ENCODE assay signal across 17 cellular contexts in genomic region chr5:103441523-103441922, GRCh38.
DNase-seq lines count a peak whose midpoint lies in the region; ATAC-seq, FAIRE-seq and TF ChIP-seq lines count a peak whose summit lies in the region.
"Had no signal": no experiment of that assay in that cellular context is flagged by ENCODE, and none has a peak within 500 bp of the region (broad histone marks: within the 10 kb centered on the region; RNA-seq: fewer than 3 reads in every experiment).

No MANE protein-coding gene starts in this region.

- H4K20me1 ChIP-seq in smooth muscle cell (ENCODE audit: low read depth): no peaks in the 10 kb centered on the region
- H4K20me1 ChIP-seq: BLaER1 had no signal

- H2AFZ ChIP-seq in smooth muscle cell (ENCODE audit: low read depth): no peak overlapping the region

- DNase-seq in left ventricle myocardium superior: no peak
- no peak for DNase-seq in cardiac septum (ENCODE audit: low spot score)
- peak; percentile 9 to 22 for DNase-seq in Kasumi-1 (lab: John Stamatoyannopoulos, UW)
- peak; percentile 7 for DNase-seq in bronchial epithelial cell (ENCODE audit: low read depth)
- DNase-seq in smooth muscle cell (lab: John Stamatoyannopoulos, UW; ENCODE audit: unreplicated experiment): no peak
- no peak for DNase-seq in NCI-H187 (lab: John Stamatoyannopoulos, UW)
- DNase-seq in central memory CD4-positive, alpha-beta T cell: no peak
- DNase-seq: activated CD8-positive, alpha-beta memory T cell treated with anti-CD3 and anti-CD28 coated beads, Interleukin-2, amount 50 U/mL, for 4 hours; activated naive CD8-positive, alpha-beta T cell treated with anti-CD3 and anti-CD28 coated beads for 36 hours; immature natural killer cell; stimulated activated CD4-positive, alpha-beta T cell treated with anti-CD3 and anti-CD28 coated beads, Interleukin-2, amount 100 ng/mL, for 48 hours; stimulated activated naive CD4-positive, alpha-beta T cell had no signal

- H3F3A ChIP-seq in smooth muscle cell (ENCODE audit: low read depth): no peaks in the 10 kb centered on the region

- no peaks in the 10 kb centered on the region for H3K79me2 ChIP-seq in smooth muscle cell (ENCODE audit: low read depth)

- H3K36me3 ChIP-seq in bronchial epithelial cell (ENCODE audit: control insufficient read depth, insufficient read depth, low read length) (no peaks in the 10 kb centered on the region), smooth muscle cell (ENCODE audit: low read depth) (no peaks in the 10 kb centered on the region)

- H3K4me3 ChIP-seq in bronchial epithelial cell (ENCODE audit: low read depth, low read length) (no peak overlapping the region), smooth muscle cell (no peak overlapping the region)
- H3K4me3 ChIP-seq: BLaER1, coronary artery, SK-N-MC had no signal

- H3K27ac ChIP-seq in smooth muscle cell (ENCODE audit: low read depth): no peak overlapping the region
- H3K27ac ChIP-seq: BLaER1, coronary artery, SK-N-MC, VCaP had no signal

- peak; percentile 26 for TF ChIP-seq CTCF in bronchial epithelial cell (IDR thresholded peaks at IDR 0.05; ENCODE audit: insufficient read depth, low read length, severe bottlenecking)
- peak; percentile 20 for TF ChIP-seq CTCF in smooth muscle cell (IDR thresholded peaks at IDR 0.05; ENCODE audit: borderline replicate concordance, insufficient read depth, poor library complexity, severe bottlenecking)

- H3K4me1 ChIP-seq in smooth muscle cell (ENCODE audit: low read depth): peaks cover 13% of the 10 kb centered on the region
- H3K4me1 ChIP-seq: BLaER1 had no signal

- H3K9ac ChIP-seq in smooth muscle cell (ENCODE audit: low read depth): no peak overlapping the region
- H3K9ac ChIP-seq: BLaER1 had no signal

- H3K4me2 ChIP-seq in smooth muscle cell: no peak overlapping the region
- H3K4me2 ChIP-seq: BLaER1 had no signal

- intact Hi-C loops in left ventricle myocardium superior (cut with micrococcal nuclease) (no loop called here), cardiac septum (cut with DNase I) (no loop called here)

- peaks cover 7% of the 10 kb centered on the region for H3K9me3 ChIP-seq in smooth muscle cell (replicated peaks; ENCODE audit: low read depth)

- peak; percentile 48 for ATAC-seq in left ventricle myocardium superior
- no peak for ATAC-seq in HG03175 (IDR thresholded peaks at IDR 0.05; ENCODE audit: unreplicated experiment)

- 20% methylated on average over 2 of the region's 2 CpGs for WGBS in smooth muscle cell (ENCODE audit: low lambda C conversion rate)

- no peak for FAIRE-seq in bronchial epithelial cell (lab: Jason Lieb, UNC)

- H3K27me3 ChIP-seq in bronchial epithelial cell (ENCODE audit: control insufficient read depth, insufficient read depth, low read length) (no peaks in the 10 kb centered on the region), smooth muscle cell (ENCODE audit: low read depth) (no peaks in the 10 kb centered on the region)
- H3K27me3 ChIP-seq: BLaER1 had no signal

Comparison
In these comparisons a context has a peak if more than half of its experiments do, and no peak if none do; other contexts are left out.
1. DNase-seq: peak in Kasumi-1 (2 of 2) and bronchial epithelial cell (single experiment); none in left ventricle myocardium superior (single experiment), cardiac septum (single experiment), smooth muscle cell (single experiment), NCI-H187 (0 of 2) and central memory CD4-positive, alpha-beta T cell (single experiment).